In the genomic region with DNA sequence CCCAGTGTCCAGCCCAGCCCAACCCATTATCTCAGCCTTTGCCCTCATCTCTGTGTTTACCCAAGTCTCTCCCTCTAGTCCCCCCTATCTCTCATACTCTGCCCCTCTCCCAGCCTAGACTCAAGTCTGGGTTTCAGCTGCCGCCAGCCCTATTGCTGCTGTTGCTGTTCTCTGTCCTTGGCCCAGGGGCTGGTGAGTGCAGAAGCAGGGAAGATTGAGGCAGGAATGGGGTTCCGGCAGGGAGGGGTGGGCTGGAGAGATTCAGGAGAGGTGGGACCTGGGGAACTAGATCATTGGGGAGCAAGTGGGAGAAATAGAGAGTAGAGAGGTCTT, we compare ENCODE assay signal across 8 cellular contexts. TPM values are rescaled to one million over a fixed set of nuclear protein-coding genes. Genes with fewer than 3 reads are reported as not detected.
DNase-seq lines count a peak whose midpoint lies in the region; ATAC-seq and TF ChIP-seq lines count a peak whose summit lies in the region.

No MANE protein-coding gene starts in this region.

- no peak for ATAC-seq in GM21529 (IDR thresholded peaks at IDR 0.05; ENCODE audit: unreplicated experiment)

- H3K4me3 Mint-ChIP-seq in activated T-helper 1 cell treated with anti-CD3 and anti-CD28 coated beads, Interleukin-12 subunit alpha, Interleukin-12 subunit beta, Interleukin-2, Interleukin-4 antibody, amounts not matched to agents 30 ng/mL and 10 ng/mL and 1 ng/mL, durations not matched to agents 14 hours and 24 hours and 36 hours = peak overlapping the region; percentile 87

- peaks cover 41 to 69% (median 63%) of the 10 kb centered on the region in 4 donors for H3K4me1 ChIP-seq in stomach

- intact Hi-C loops in activated T-helper 1 cell treated with anti-CD3 and anti-CD28 coated beads, Interleukin-12 subunit alpha, Interleukin-12 subunit beta, Interleukin-2, Interleukin-4 antibody, amounts not matched to agents 30 ng/mL and 10 ng/mL and 1 ng/mL, durations not matched to agents 14 hours and 24 hours and 36 hours (cut with micrococcal nuclease) = loop anchor here (1.0 to 10.0 kb wide), 12 partner anchors 14 to 712 kb away; partner anchors contain the start of genes ATOSB, CD72, CREB3 and GBA2
- intact Hi-C loops in stomach (cut with DNase I; ENCODE audit: low total_unique reads) = no loop called here

- no peak for TF ChIP-seq CTCF in stomach (IDR thresholded peaks at IDR 0.05)

- H3K27me3 Mint-ChIP-seq in activated T-helper 1 cell treated with anti-CD3 and anti-CD28 coated beads, Interleukin-12 subunit alpha, Interleukin-12 subunit beta, Interleukin-2, Interleukin-4 antibody, amounts not matched to agents 30 ng/mL and 10 ng/mL and 1 ng/mL, durations not matched to agents 14 hours and 24 hours and 36 hours (ENCODE audit: insufficient read depth) = peaks cover 3% of the 10 kb centered on the region

- H3K9me3 ChIP-seq in iPS-18c (ENCODE audit: control insufficient read depth, insufficient read depth, low read length) (no peaks in the 10 kb centered on the region), stomach (no peaks in the 10 kb centered on the region)

- TF ChIP-seq POLR2A in stomach (IDR thresholded peaks at IDR 0.05) = no peak

- H3K9me3 Mint-ChIP-seq in activated T-helper 1 cell treated with anti-CD3 and anti-CD28 coated beads, Interleukin-12 subunit alpha, Interleukin-12 subunit beta, Interleukin-2, Interleukin-4 antibody, amounts not matched to agents 30 ng/mL and 10 ng/mL and 1 ng/mL, durations not matched to agents 14 hours and 24 hours and 36 hours = no peaks in the 10 kb centered on the region

- H3K4me3 ChIP-seq in iPS-18c (ENCODE audit: insufficient read depth, low read depth, low read length) (peak overlapping the region; percentile 58), stomach (peak overlapping the region; percentile 61 to 90 (median 78))

- peak overlapping the region; percentile 72 for H3K27ac Mint-ChIP-seq in activated T-helper 1 cell treated with anti-CD3 and anti-CD28 coated beads, Interleukin-12 subunit alpha, Interleukin-12 subunit beta, Interleukin-2, Interleukin-4 antibody, amounts not matched to agents 30 ng/mL and 10 ng/mL and 1 ng/mL, durations not matched to agents 14 hours and 24 hours and 36 hours

- DNase-seq in DMS 273 (lab: John Stamatoyannopoulos, UW; ENCODE audit: unreplicated experiment) (peak; percentile 48), DMS 273 treated with DMSO at 0.1 percent for 48 hours (lab: John Stamatoyannopoulos, UW) (no peak), stomach (no peak), occipital lobe (lab: John Stamatoyannopoulos, UW) (no peak), OCI-M1 (lab: John Stamatoyannopoulos, UW) (no peak)
- DNase-seq in activated T-helper 1 cell treated with anti-CD3 and anti-CD28 coated beads, Interleukin-12 subunit alpha, Interleukin-12 subunit beta, Interleukin-2, Interleukin-4 antibody, amounts not matched to agents 30 ng/mL and 10 ng/mL and 1 ng/mL, durations not matched to agents 14 hours and 24 hours and 36 hours (ENCODE audit: low spot score) = no peak

- H3K4me1 Mint-ChIP-seq in activated T-helper 1 cell treated with anti-CD3 and anti-CD28 coated beads, Interleukin-12 subunit alpha, Interleukin-12 subunit beta, Interleukin-2, Interleukin-4 antibody, amounts not matched to agents 30 ng/mL and 10 ng/mL and 1 ng/mL, durations not matched to agents 14 hours and 24 hours and 36 hours (ENCODE audit: low read depth) = peaks cover 25% of the 10 kb centered on the region

- peaks cover 0 to under 1% (median 0%) of the 10 kb centered on the region in 4 donors for H3K36me3 ChIP-seq in stomach

- 23 to 34% (median 26%) methylated on average over 2 of the region's 2 CpGs for WGBS in stomach, 5 donors

- H3K27ac ChIP-seq in stomach = peak overlapping the region; percentile 95 to 100 (median 98)

- no peaks in the 10 kb centered on the region for H3K27me3 ChIP-seq in stomach

- H3K36me3 Mint-ChIP-seq in activated T-helper 1 cell treated with anti-CD3 and anti-CD28 coated beads, Interleukin-12 subunit alpha, Interleukin-12 subunit beta, Interleukin-2, Interleukin-4 antibody, amounts not matched to agents 30 ng/mL and 10 ng/mL and 1 ng/mL, durations not matched to agents 14 hours and 24 hours and 36 hours (ENCODE audit: low read depth) = no peaks in the 10 kb centered on the region

- TF ChIP-seq EP300 in stomach (IDR thresholded peaks at IDR 0.05) = no peak

RNA-seq across cellular contexts. Expression of gene TMEM8B, which starts 0.7 kb away (rescaled TPM):
- 1.7 and 1.9 TPM in 2 replicates for total RNA-seq in activated T-helper 1 cell treated with anti-CD3 and anti-CD28 coated beads, Interleukin-12 subunit alpha, Interleukin-12 subunit beta, Interleukin-2, Interleukin-4 antibody, amounts not matched to agents 30 ng/mL and 10 ng/mL and 1 ng/mL, durations not matched to agents 14 hours and 24 hours and 36 hours
- 10 to 100 TPM in 3 of 5 donors, 1 to 10 TPM in 2; 4.6 to 81.4 (median 11.6) TPM for total RNA-seq in stomach
- polyA plus RNA-seq in stomach = 1 to 10 TPM; 7.0 to 9.2 (median 7.0) TPM
- total RNA-seq in occipital lobe = 5.6 TPM

RNA-seq across cellular contexts. Expression of gene FAM221B, which starts 1.2 kb away (rescaled TPM):
- not detected in 2 replicates for total RNA-seq in activated T-helper 1 cell treated with anti-CD3 and anti-CD28 coated beads, Interleukin-12 subunit alpha, Interleukin-12 subunit beta, Interleukin-2, Interleukin-4 antibody, amounts not matched to agents 30 ng/mL and 10 ng/mL and 1 ng/mL, durations not matched to agents 14 hours and 24 hours and 36 hours
- total RNA-seq in stomach = not detected
- under 1 TPM in 1 of 3 donors, not detected in 2; 0.10 TPM for polyA plus RNA-seq in stomach
- total RNA-seq in occipital lobe = not detected

RNA-seq across cellular contexts. Expression of gene HINT2, which starts 14.9 kb away (rescaled TPM):
- 47.5 and 55.3 TPM in 2 replicates for total RNA-seq in activated T-helper 1 cell treated with anti-CD3 and anti-CD28 coated beads, Interleukin-12 subunit alpha, Interleukin-12 subunit beta, Interleukin-2, Interleukin-4 antibody, amounts not matched to agents 30 ng/mL and 10 ng/mL and 1 ng/mL, durations not matched to agents 14 hours and 24 hours and 36 hours
- total RNA-seq in stomach (10 to 100 TPM in 4 of 5 donors, 1 to 10 TPM in 1; 8.4 to 22.7 (median 17.9) TPM), occipital lobe (7.0 TPM)
- polyA plus RNA-seq in stomach = 100 to 1,000 TPM in 2 of 3 donors, 10 to 100 TPM in 1; 98.1 to 131 (median 118) TPM

RNA-seq across cellular contexts. Expression of gene SPAG8, which starts 17.7 kb away (rescaled TPM):
- 0.66 and 1.0 TPM in 2 replicates for total RNA-seq in activated T-helper 1 cell treated with anti-CD3 and anti-CD28 coated beads, Interleukin-12 subunit alpha, Interleukin-12 subunit beta, Interleukin-2, Interleukin-4 antibody, amounts not matched to agents 30 ng/mL and 10 ng/mL and 1 ng/mL, durations not matched to agents 14 hours and 24 hours and 36 hours
- 1 to 10 TPM in 2 of 5 donors, not detected in 3; 1.7 to 2.7 TPM for total RNA-seq in stomach
- polyA plus RNA-seq in stomach = 1 to 10 TPM in 1 of 3 donors, under 1 TPM in 2; 0.19 to 4.1 (median 0.98) TPM
- total RNA-seq in occipital lobe = 4.7 TPM

RNA-seq across cellular contexts. Expression of gene NPR2, which starts 38.3 kb away (rescaled TPM):
- total RNA-seq in activated T-helper 1 cell treated with anti-CD3 and anti-CD28 coated beads, Interleukin-12 subunit alpha, Interleukin-12 subunit beta, Interleukin-2, Interleukin-4 antibody, amounts not matched to agents 30 ng/mL and 10 ng/mL and 1 ng/mL, durations not matched to agents 14 hours and 24 hours and 36 hours = 9.3 and 10.4 TPM in 2 replicates
- total RNA-seq in stomach (10 to 100 TPM in 3 of 5 donors, 1 to 10 TPM in 2; 3.1 to 75.5 (median 14.5) TPM), occipital lobe (11.2 TPM)
- polyA plus RNA-seq in stomach = 10 to 100 TPM in 1 of 3 donors, 1 to 10 TPM in 2; 4.0 to 11.4 (median 7.0) TPM
